In the genomic region with DNA sequence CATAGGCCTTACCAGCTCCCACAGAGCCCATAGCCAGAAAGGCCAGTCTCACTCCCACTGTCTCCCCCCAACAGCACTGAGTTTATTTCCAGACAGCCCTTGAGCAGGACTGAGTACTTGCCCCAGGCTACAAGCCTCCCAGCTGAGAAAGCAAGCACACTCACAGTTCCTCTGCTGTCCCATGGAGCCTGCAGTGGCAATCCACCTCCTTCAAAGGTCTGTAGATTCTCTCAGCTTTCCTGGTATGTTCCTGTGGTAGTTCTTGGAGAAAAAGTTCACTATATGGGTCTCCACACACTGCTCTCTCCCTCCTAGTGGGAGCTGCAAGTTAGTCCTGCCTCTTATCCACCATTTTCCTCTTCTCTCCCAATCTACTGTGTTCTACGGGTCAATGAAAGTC, we compare ENCODE assay signal across 28 cellular contexts.
"Had no signal": no experiment of that assay in that cellular context is flagged by ENCODE, and none has a peak within 500 bp of the region (broad histone marks: within the 10 kb centered on the region; RNA-seq: fewer than 3 reads in every experiment).

No MANE protein-coding gene starts in this region.

- H3K4me1 ChIP-seq: stomach, suprapubic skin, testis, thyroid gland, tibial artery, tibial nerve, transverse colon, upper lobe of left lung, upper lobe of right lung, uterus, vagina had no signal

- H3K4me3 Mint-ChIP-seq: stimulated activated effector memory CD8-positive, alpha-beta T cell treated with anti-CD3 and anti-CD28 coated beads, Interleukin-12 subunit alpha, Interleukin-12 subunit beta, amount 100 ng/mL, for 72 hours; stimulated activated memory B cell treated with anti-CD40 and anti-IgM and Interleukin-4, amounts not matched to agents 10 μg/mL and 1 μg/mL and 100 μg/mL, for 72 hours; stimulated activated naive B cell treated with anti-CD40 and anti-IgM and Interleukin-4, amounts not matched to agents 10 μg/mL and 1 μg/mL and 100 μg/mL, for 72 hours; stimulated activated naive CD8-positive, alpha-beta T cell treated with anti-CD3 and anti-CD28 coated beads, Interleukin-15, amount 100 ng/mL, for 72 hours; stimulated activated naive CD8-positive, alpha-beta T cell treated with anti-CD3 and anti-CD28 coated beads, Interleukin-15, Interleukin-2, amounts not matched to agents 100 ng/mL and 50 ng/mL, for 24 hours; type B pancreatic cell had no signal

- H3K9me3 ChIP-seq: testis, thyroid gland, transverse colon, uterus had no signal

- ATAC-seq: stimulated activated effector memory CD8-positive, alpha-beta T cell treated with anti-CD3 and anti-CD28 coated beads, Interleukin-12 subunit alpha, Interleukin-12 subunit beta, amount 100 ng/mL, for 72 hours; stimulated activated memory B cell treated with anti-CD40 and anti-IgM and Interleukin-4, amounts not matched to agents 10 μg/mL and 1 μg/mL and 100 μg/mL, for 72 hours; stimulated activated naive B cell treated with anti-CD40 and anti-IgM and Interleukin-4, amounts not matched to agents 10 μg/mL and 1 μg/mL and 100 μg/mL, for 72 hours; stimulated activated naive CD8-positive, alpha-beta T cell treated with anti-CD3 and anti-CD28 coated beads, Interleukin-15, amount 100 ng/mL, for 72 hours; stimulated activated naive CD8-positive, alpha-beta T cell treated with anti-CD3 and anti-CD28 coated beads, Interleukin-15, Interleukin-2, amounts not matched to agents 100 U/mL and 50 U/mL, for 24 hours; upper lobe of right lung had no signal

- H3K27ac Mint-ChIP-seq: stimulated activated effector memory CD8-positive, alpha-beta T cell treated with anti-CD3 and anti-CD28 coated beads, Interleukin-12 subunit alpha, Interleukin-12 subunit beta, amount 100 ng/mL, for 72 hours; stimulated activated memory B cell treated with anti-CD40 and anti-IgM and Interleukin-4, amounts not matched to agents 10 μg/mL and 1 μg/mL and 100 μg/mL, for 72 hours; stimulated activated naive B cell treated with anti-CD40 and anti-IgM and Interleukin-4, amounts not matched to agents 10 μg/mL and 1 μg/mL and 100 μg/mL, for 72 hours; stimulated activated naive CD8-positive, alpha-beta T cell treated with anti-CD3 and anti-CD28 coated beads, Interleukin-15, amount 100 ng/mL, for 72 hours; stimulated activated naive CD8-positive, alpha-beta T cell treated with anti-CD3 and anti-CD28 coated beads, Interleukin-15, Interleukin-2, amounts not matched to agents 100 ng/mL and 50 ng/mL, for 24 hours; type B pancreatic cell had no signal

- DNase-seq: stimulated activated CD4-positive, alpha-beta T cell treated with anti-CD3 and anti-CD28 coated beads, Interleukin-2, amount 100 ng/mL, for 48 hours; stimulated activated CD4-positive, alpha-beta T cell treated with anti-CD3 and anti-CD28 coated beads, Interleukin-4, amount 100 ng/mL, for 1 hour; stimulated activated CD4-positive, alpha-beta T cell treated with anti-CD3 and anti-CD28 coated beads, Interleukin-4, amount 100 ng/mL, for 24 hours; stimulated activated CD4-positive, alpha-beta T cell treated with anti-CD3 and anti-CD28 coated beads, Interleukin-4, amount 100 ng/mL, for 4 hours; stimulated activated CD8-positive, alpha-beta memory T cell treated with anti-CD3 and anti-CD28 coated beads, Interleukin-4, amount 100 ng/mL, for 48 hours; stimulated activated naive B cell treated with anti-CD40 and anti-IgM and Interleukin-4, amounts not matched to agents 10 μg/mL and 1 μg/mL and 100 μg/mL, for 72 hours; stimulated activated naive CD4-positive, alpha-beta T cell; stimulated activated naive CD4-positive, alpha-beta T cell treated with Interleukin-2 at 50 U/mL for 16 hours; stimulated activated naive CD8-positive, alpha-beta T cell treated with anti-CD3 and anti-CD28 coated beads, Interleukin-15, amount 100 ng/mL, for 72 hours; stimulated activated naive CD8-positive, alpha-beta T cell treated with anti-CD3 and anti-CD28 coated beads, Interleukin-15, Interleukin-2, amounts not matched to agents 100 U/mL and 50 U/mL, for 24 hours; stomach; substantia nigra; testis; thyroid gland; tibial artery; transverse colon; trophoblast cell; upper lobe of left lung; upper lobe of right lung; uterus had no signal

- H3K27me3 Mint-ChIP-seq: stimulated activated memory B cell treated with anti-CD40 and anti-IgM and Interleukin-4, amounts not matched to agents 10 μg/mL and 1 μg/mL and 100 μg/mL, for 72 hours; stimulated activated naive B cell treated with anti-CD40 and anti-IgM and Interleukin-4, amounts not matched to agents 10 μg/mL and 1 μg/mL and 100 μg/mL, for 72 hours; stimulated activated naive CD8-positive, alpha-beta T cell treated with anti-CD3 and anti-CD28 coated beads, Interleukin-15, amount 100 ng/mL, for 72 hours; stimulated activated naive CD8-positive, alpha-beta T cell treated with anti-CD3 and anti-CD28 coated beads, Interleukin-15, Interleukin-2, amounts not matched to agents 100 ng/mL and 50 ng/mL, for 24 hours; type B pancreatic cell had no signal

- H3K4me1 Mint-ChIP-seq: stimulated activated effector memory CD8-positive, alpha-beta T cell treated with anti-CD3 and anti-CD28 coated beads, Interleukin-12 subunit alpha, Interleukin-12 subunit beta, amount 100 ng/mL, for 72 hours; stimulated activated memory B cell treated with anti-CD40 and anti-IgM and Interleukin-4, amounts not matched to agents 10 μg/mL and 1 μg/mL and 100 μg/mL, for 72 hours; stimulated activated naive CD8-positive, alpha-beta T cell treated with anti-CD3 and anti-CD28 coated beads, Interleukin-15, amount 100 ng/mL, for 72 hours had no signal

- H3K4me3 ChIP-seq: stomach, suprapubic skin, testis, thoracic aorta, thyroid gland, tibial artery, tibial nerve, transverse colon, upper lobe of left lung, upper lobe of right lung, uterus, vagina had no signal

- H3K27ac ChIP-seq: stomach, suprapubic skin, testis, thoracic aorta, thyroid gland, tibial artery, tibial nerve, transverse colon, upper lobe of left lung, upper lobe of right lung, uterus, vagina had no signal

- H3K36me3 Mint-ChIP-seq: stimulated activated effector memory CD8-positive, alpha-beta T cell treated with anti-CD3 and anti-CD28 coated beads, Interleukin-12 subunit alpha, Interleukin-12 subunit beta, amount 100 ng/mL, for 72 hours; stimulated activated memory B cell treated with anti-CD40 and anti-IgM and Interleukin-4, amounts not matched to agents 10 μg/mL and 1 μg/mL and 100 μg/mL, for 72 hours had no signal

- H3K27me3 ChIP-seq: stomach, suprapubic skin, testis, thyroid gland, tibial artery, tibial nerve, transverse colon, upper lobe of left lung, upper lobe of right lung, uterus, vagina had no signal

- H3K36me3 ChIP-seq: stomach, suprapubic skin, thoracic aorta, thyroid gland, tibial artery, tibial nerve, transverse colon, upper lobe of left lung, upper lobe of right lung, uterus, vagina had no signal
